1 cellular context compared by ENCODE assay signal in the genomic region with DNA sequence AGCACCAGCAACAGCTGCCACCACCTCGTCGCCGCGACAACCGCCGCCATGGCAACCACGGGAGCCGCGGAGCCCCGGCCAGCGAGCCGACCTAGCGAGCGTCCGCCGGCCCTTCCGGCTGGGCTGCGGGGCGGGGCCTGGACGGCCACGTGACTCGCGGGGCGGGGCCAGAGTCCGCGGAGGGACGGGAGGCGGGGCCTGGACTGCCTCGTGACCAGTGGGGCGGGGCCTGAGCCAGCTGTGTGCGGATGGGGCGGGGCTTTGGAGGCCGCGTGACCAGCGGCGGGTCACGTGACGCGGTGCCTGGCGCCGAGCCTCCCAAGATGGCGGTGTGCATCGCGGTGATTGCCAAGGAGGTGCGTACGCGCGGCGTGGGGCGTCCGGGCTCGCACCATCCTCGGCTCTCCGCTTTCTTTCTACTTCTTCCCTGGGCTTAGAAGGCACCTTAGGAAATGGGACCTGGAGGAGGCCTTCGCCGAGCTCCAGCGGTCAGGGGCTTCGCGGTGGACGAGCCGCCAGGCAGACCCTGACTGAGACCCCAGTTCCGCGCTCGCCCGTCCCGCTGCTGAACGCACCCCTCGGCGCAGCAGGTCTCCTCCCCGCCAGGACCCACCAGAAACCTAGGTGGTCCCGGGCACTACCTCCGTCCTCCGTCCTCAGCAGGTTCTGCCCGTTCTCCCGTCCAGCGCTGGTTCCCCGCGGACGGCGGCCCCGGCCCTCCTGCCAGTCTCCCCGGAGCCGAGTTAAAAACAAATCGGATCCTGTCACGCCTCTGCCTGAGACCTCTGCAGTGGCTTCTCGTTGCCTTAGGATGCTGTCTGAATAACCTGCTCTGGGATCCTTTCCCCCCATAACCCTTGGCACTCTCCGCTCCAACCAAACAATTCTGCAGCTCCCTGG.
TF ChIP-seq lines count a peak whose summit lies in the region.

A gene with protein sequence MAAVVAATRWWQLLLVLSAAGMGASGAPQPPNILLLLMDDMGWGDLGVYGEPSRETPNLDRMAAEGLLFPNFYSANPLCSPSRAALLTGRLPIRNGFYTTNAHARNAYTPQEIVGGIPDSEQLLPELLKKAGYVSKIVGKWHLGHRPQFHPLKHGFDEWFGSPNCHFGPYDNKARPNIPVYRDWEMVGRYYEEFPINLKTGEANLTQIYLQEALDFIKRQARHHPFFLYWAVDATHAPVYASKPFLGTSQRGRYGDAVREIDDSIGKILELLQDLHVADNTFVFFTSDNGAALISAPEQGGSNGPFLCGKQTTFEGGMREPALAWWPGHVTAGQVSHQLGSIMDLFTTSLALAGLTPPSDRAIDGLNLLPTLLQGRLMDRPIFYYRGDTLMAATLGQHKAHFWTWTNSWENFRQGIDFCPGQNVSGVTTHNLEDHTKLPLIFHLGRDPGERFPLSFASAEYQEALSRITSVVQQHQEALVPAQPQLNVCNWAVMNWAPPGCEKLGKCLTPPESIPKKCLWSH (minus strand): TSS at position 120 of the 900 bp plus-strand sequence. CDS start 70 bp downstream, at position 50.
A gene with protein sequence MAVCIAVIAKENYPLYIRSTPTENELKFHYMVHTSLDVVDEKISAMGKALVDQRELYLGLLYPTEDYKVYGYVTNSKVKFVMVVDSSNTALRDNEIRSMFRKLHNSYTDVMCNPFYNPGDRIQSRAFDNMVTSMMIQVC (plus strand): TSS at position 300 of the 900 bp plus-strand sequence. CDS start 24 bp downstream, at position 324.

TF ChIP-seq in WTC11, 78 proteins besides CTCF, POLR2A, EP300 and RAD21 (continued from another document and continues in another):
- TF ChIP-seq, protein P1, sequence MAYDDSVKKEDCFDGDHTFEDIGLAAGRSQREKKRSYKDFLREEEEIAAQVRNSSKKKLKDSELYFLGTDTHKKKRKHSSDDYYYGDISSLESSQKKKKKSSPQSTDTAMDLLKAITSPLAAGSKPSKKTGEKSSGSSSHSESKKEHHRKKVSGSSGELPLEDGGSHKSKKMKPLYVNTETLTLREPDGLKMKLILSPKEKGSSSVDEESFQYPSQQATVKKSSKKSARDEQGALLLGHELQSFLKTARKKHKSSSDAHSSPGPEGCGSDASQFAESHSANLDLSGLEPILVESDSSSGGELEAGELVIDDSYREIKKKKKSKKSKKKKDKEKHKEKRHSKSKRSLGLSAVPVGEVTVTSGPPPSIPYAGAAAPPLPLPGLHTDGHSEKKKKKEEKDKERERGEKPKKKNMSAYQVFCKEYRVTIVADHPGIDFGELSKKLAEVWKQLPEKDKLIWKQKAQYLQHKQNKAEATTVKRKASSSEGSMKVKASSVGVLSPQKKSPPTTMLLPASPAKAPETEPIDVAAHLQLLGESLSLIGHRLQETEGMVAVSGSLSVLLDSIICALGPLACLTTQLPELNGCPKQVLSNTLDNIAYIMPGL (CRISPR knock-in tag; IDR thresholded peaks at IDR 0.05), result no peak
- TF ChIP-seq TEAD4 (CRISPR knock-in tag; IDR thresholded peaks at IDR 0.05), result 0 out of 2 replicates have a peak, but pooled peaks have one; percentile 54
- no peak for TF ChIP-seq GTF2I (CRISPR knock-in tag; conservative IDR thresholded peaks at IDR 0.05)
- TF ChIP-seq, protein P2, sequence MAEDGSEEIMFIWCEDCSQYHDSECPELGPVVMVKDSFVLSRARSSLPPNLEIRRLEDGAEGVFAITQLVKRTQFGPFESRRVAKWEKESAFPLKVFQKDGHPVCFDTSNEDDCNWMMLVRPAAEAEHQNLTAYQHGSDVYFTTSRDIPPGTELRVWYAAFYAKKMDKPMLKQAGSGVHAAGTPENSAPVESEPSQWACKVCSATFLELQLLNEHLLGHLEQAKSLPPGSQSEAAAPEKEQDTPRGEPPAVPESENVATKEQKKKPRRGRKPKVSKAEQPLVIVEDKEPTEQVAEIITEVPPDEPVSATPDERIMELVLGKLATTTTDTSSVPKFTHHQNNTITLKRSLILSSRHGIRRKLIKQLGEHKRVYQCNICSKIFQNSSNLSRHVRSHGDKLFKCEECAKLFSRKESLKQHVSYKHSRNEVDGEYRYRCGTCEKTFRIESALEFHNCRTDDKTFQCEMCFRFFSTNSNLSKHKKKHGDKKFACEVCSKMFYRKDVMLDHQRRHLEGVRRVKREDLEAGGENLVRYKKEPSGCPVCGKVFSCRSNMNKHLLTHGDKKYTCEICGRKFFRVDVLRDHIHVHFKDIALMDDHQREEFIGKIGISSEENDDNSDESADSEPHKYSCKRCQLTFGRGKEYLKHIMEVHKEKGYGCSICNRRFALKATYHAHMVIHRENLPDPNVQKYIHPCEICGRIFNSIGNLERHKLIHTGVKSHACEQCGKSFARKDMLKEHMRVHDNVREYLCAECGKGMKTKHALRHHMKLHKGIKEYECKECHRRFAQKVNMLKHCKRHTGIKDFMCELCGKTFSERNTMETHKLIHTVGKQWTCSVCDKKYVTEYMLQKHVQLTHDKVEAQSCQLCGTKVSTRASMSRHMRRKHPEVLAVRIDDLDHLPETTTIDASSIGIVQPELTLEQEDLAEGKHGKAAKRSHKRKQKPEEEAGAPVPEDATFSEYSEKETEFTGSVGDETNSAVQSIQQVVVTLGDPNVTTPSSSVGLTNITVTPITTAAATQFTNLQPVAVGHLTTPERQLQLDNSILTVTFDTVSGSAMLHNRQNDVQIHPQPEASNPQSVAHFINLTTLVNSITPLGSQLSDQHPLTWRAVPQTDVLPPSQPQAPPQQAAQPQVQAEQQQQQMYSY (CRISPR knock-in tag; IDR thresholded peaks at IDR 0.05), result no peak
- TF ChIP-seq JAZF1 (CRISPR knock-in tag; IDR thresholded peaks at IDR 0.05), result no peak
- TF ChIP-seq SOX15 (CRISPR knock-in tag; IDR thresholded peaks at IDR 0.05), result no peak
- no peak for TF ChIP-seq FOXJ3 (CRISPR knock-in tag; IDR thresholded peaks at IDR 0.05; ENCODE audit: borderline replicate concordance)
- TF ChIP-seq ZNF263 (CRISPR knock-in tag; IDR thresholded peaks at IDR 0.05; ENCODE audit: low read depth), result no peak
- TF ChIP-seq, protein P3, sequence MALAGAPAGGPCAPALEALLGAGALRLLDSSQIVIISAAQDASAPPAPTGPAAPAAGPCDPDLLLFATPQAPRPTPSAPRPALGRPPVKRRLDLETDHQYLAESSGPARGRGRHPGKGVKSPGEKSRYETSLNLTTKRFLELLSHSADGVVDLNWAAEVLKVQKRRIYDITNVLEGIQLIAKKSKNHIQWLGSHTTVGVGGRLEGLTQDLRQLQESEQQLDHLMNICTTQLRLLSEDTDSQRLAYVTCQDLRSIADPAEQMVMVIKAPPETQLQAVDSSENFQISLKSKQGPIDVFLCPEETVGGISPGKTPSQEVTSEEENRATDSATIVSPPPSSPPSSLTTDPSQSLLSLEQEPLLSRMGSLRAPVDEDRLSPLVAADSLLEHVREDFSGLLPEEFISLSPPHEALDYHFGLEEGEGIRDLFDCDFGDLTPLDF (CRISPR knock-in tag; IDR thresholded peaks at IDR 0.05), result no peak
- TF ChIP-seq ZNF121 (CRISPR knock-in tag; IDR thresholded peaks at IDR 0.05), result no peak
- no peak for TF ChIP-seq PRRX2 (CRISPR knock-in tag; IDR thresholded peaks at IDR 0.05)
- no peak for TF ChIP-seq ZNF671 (CRISPR knock-in tag; IDR thresholded peaks at IDR 0.05)
- no peak for TF ChIP-seq SMAD3 (CRISPR knock-in tag; IDR thresholded peaks at IDR 0.05; ENCODE audit: borderline replicate concordance)
- no peak for TF ChIP-seq EMX1 (CRISPR knock-in tag; IDR thresholded peaks at IDR 0.05)
- TF ChIP-seq ATF1 (CRISPR knock-in tag; IDR thresholded peaks at IDR 0.05), result no peak
- TF ChIP-seq ESRRA (CRISPR knock-in tag; IDR thresholded peaks at IDR 0.05; ENCODE audit: borderline replicate concordance), result no peak
- TF ChIP-seq, protein P4, sequence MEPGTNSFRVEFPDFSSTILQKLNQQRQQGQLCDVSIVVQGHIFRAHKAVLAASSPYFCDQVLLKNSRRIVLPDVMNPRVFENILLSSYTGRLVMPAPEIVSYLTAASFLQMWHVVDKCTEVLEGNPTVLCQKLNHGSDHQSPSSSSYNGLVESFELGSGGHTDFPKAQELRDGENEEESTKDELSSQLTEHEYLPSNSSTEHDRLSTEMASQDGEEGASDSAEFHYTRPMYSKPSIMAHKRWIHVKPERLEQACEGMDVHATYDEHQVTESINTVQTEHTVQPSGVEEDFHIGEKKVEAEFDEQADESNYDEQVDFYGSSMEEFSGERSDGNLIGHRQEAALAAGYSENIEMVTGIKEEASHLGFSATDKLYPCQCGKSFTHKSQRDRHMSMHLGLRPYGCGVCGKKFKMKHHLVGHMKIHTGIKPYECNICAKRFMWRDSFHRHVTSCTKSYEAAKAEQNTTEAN (CRISPR knock-in tag; IDR thresholded peaks at IDR 0.05), result no peak
- peak; percentile 96 for TF ChIP-seq SP1 (CRISPR knock-in tag; conservative IDR thresholded peaks at IDR 0.05)
- TF ChIP-seq, protein P5, sequence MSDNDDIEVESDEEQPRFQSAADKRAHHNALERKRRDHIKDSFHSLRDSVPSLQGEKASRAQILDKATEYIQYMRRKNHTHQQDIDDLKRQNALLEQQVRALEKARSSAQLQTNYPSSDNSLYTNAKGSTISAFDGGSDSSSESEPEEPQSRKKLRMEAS (CRISPR knock-in tag; IDR thresholded peaks at IDR 0.05), result peak; percentile 79; the same call in 1 of the 2 replicates
- peak; percentile 30; the same call in 1 of the 2 replicates for TF ChIP-seq GABPB1 (CRISPR knock-in tag; IDR thresholded peaks at IDR 0.05)
- no peak; the same call in 1 of the 2 replicates for TF ChIP-seq RELA (CRISPR knock-in tag; IDR thresholded peaks at IDR 0.05; ENCODE audit: borderline replicate concordance)
- no peak for TF ChIP-seq NR3C1 (CRISPR knock-in tag; conservative IDR thresholded peaks at IDR 0.05; ENCODE audit: low read depth)
- TF ChIP-seq ELF4 (CRISPR knock-in tag; IDR thresholded peaks at IDR 0.05; ENCODE audit: low read depth), result no peak
- TF ChIP-seq, protein P6, sequence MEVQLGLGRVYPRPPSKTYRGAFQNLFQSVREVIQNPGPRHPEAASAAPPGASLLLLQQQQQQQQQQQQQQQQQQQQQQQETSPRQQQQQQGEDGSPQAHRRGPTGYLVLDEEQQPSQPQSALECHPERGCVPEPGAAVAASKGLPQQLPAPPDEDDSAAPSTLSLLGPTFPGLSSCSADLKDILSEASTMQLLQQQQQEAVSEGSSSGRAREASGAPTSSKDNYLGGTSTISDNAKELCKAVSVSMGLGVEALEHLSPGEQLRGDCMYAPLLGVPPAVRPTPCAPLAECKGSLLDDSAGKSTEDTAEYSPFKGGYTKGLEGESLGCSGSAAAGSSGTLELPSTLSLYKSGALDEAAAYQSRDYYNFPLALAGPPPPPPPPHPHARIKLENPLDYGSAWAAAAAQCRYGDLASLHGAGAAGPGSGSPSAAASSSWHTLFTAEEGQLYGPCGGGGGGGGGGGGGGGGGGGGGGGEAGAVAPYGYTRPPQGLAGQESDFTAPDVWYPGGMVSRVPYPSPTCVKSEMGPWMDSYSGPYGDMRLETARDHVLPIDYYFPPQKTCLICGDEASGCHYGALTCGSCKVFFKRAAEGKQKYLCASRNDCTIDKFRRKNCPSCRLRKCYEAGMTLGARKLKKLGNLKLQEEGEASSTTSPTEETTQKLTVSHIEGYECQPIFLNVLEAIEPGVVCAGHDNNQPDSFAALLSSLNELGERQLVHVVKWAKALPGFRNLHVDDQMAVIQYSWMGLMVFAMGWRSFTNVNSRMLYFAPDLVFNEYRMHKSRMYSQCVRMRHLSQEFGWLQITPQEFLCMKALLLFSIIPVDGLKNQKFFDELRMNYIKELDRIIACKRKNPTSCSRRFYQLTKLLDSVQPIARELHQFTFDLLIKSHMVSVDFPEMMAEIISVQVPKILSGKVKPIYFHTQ (CRISPR knock-in tag; IDR thresholded peaks at IDR 0.05), result no peak
- TF ChIP-seq ZNF317 (CRISPR knock-in tag; IDR thresholded peaks at IDR 0.05; ENCODE audit: borderline replicate concordance, low read depth), result no peak
- TF ChIP-seq, protein P7, sequence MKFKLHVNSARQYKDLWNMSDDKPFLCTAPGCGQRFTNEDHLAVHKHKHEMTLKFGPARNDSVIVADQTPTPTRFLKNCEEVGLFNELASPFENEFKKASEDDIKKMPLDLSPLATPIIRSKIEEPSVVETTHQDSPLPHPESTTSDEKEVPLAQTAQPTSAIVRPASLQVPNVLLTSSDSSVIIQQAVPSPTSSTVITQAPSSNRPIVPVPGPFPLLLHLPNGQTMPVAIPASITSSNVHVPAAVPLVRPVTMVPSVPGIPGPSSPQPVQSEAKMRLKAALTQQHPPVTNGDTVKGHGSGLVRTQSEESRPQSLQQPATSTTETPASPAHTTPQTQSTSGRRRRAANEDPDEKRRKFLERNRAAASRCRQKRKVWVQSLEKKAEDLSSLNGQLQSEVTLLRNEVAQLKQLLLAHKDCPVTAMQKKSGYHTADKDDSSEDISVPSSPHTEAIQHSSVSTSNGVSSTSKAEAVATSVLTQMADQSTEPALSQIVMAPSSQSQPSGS (CRISPR knock-in tag; IDR thresholded peaks at IDR 0.05; ENCODE audit: borderline replicate concordance, low read depth), result no peak
- TF ChIP-seq NR2C2 (CRISPR knock-in tag; IDR thresholded peaks at IDR 0.05), result no peak
- TF ChIP-seq JUN (CRISPR knock-in tag; IDR thresholded peaks at IDR 0.05), result peak; percentile 59; the same call in 1 of the 2 replicates
- TF ChIP-seq, protein P8, sequence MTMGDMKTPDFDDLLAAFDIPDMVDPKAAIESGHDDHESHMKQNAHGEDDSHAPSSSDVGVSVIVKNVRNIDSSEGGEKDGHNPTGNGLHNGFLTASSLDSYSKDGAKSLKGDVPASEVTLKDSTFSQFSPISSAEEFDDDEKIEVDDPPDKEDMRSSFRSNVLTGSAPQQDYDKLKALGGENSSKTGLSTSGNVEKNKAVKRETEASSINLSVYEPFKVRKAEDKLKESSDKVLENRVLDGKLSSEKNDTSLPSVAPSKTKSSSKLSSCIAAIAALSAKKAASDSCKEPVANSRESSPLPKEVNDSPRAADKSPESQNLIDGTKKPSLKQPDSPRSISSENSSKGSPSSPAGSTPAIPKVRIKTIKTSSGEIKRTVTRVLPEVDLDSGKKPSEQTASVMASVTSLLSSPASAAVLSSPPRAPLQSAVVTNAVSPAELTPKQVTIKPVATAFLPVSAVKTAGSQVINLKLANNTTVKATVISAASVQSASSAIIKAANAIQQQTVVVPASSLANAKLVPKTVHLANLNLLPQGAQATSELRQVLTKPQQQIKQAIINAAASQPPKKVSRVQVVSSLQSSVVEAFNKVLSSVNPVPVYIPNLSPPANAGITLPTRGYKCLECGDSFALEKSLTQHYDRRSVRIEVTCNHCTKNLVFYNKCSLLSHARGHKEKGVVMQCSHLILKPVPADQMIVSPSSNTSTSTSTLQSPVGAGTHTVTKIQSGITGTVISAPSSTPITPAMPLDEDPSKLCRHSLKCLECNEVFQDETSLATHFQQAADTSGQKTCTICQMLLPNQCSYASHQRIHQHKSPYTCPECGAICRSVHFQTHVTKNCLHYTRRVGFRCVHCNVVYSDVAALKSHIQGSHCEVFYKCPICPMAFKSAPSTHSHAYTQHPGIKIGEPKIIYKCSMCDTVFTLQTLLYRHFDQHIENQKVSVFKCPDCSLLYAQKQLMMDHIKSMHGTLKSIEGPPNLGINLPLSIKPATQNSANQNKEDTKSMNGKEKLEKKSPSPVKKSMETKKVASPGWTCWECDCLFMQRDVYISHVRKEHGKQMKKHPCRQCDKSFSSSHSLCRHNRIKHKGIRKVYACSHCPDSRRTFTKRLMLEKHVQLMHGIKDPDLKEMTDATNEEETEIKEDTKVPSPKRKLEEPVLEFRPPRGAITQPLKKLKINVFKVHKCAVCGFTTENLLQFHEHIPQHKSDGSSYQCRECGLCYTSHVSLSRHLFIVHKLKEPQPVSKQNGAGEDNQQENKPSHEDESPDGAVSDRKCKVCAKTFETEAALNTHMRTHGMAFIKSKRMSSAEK (CRISPR knock-in tag; IDR thresholded peaks at IDR 0.05; ENCODE audit: borderline replicate concordance), result no peak
- TF ChIP-seq FOXP1 (CRISPR knock-in tag; IDR thresholded peaks at IDR 0.05; ENCODE audit: borderline replicate concordance), result peak; percentile 43; the same call in 1 of the 2 replicates
- TF ChIP-seq NFE2L1 (CRISPR knock-in tag; IDR thresholded peaks at IDR 0.05), result no peak
- TF ChIP-seq, protein P9, sequence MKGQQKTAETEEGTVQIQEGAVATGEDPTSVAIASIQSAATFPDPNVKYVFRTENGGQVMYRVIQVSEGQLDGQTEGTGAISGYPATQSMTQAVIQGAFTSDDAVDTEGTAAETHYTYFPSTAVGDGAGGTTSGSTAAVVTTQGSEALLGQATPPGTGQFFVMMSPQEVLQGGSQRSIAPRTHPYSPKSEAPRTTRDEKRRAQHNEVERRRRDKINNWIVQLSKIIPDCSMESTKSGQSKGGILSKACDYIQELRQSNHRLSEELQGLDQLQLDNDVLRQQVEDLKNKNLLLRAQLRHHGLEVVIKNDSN (CRISPR knock-in tag; IDR thresholded peaks at IDR 0.05), result peak; percentile 99
